Comparison of ENCODE assay signal across 8 cellular contexts in the genomic region with DNA sequence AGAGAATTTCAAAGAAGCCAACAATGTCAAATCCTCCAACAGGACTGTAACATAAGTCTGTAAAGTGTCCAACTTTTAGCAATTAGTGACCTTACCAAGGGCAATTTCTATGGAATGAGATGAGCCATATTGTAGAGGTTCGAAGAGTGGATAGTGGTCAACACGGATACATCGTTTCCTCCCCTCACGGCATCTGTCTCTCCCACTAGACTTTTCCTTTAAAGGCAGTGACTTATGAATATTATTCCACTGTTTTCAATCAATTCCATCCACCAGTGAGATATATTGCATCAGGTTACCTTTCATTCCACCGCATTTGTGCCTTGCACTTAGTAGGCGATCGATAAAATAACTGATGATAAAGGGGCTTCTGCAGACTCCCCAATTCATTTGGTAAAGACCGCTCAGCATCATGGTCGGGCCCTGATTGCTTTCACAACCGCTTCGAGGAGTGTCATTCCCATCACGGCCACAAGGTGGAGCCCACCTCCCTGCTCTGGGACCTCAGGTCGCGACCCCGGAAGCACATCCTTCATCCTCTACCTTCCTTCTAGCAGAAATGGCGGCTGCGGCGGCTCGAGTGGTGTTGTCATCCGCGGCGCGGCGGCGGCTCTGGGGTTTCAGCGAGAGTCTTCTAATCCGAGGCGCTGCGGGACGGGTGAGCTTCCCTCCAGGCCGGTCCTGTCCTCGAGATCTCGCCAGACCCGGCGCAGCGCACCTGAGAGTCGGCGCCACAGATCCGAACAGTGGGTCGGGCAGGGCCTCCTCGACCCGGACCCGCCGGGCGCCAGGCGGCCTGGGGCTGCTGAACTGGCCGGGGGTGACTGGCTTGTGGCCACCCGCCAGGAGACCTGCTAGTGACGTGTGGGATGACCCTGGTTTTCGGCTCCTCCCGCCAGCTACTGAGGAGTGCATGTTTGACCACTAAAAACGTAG. TPM values are rescaled to one million over a fixed set of nuclear protein-coding genes. Genes with fewer than 3 reads are reported as not detected.
DNase-seq lines count a peak whose midpoint lies in the region; ATAC-seq and TF ChIP-seq lines count a peak whose summit lies in the region.

A gene with protein sequence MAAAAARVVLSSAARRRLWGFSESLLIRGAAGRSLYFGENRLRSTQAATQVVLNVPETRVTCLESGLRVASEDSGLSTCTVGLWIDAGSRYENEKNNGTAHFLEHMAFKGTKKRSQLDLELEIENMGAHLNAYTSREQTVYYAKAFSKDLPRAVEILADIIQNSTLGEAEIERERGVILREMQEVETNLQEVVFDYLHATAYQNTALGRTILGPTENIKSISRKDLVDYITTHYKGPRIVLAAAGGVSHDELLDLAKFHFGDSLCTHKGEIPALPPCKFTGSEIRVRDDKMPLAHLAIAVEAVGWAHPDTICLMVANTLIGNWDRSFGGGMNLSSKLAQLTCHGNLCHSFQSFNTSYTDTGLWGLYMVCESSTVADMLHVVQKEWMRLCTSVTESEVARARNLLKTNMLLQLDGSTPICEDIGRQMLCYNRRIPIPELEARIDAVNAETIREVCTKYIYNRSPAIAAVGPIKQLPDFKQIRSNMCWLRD (plus strand): TSS at position 535 of the 936 bp plus-strand sequence. CDS start 25 bp downstream, at position 560.

- WGBS in mesendoderm (ENCODE audit: extremely low coverage, insufficient coverage, low lambda C conversion rate): no CpG with 5 or more reads among the region's 52 CpGs

- no peak within 1 kb of the TSS for H2BK15ac ChIP-seq in mesendoderm (replicated peaks; ENCODE audit: low read depth)

- peak within 1 kb of the TSS; percentile 90 for H4K5ac ChIP-seq in mesendoderm (ENCODE audit: low read length)

- H3K27me3 ChIP-seq in endocrine pancreas (ENCODE audit: control insufficient read depth, insufficient read depth, low read length) (no peaks in the 10 kb centered on the region), mesendoderm (ENCODE audit: insufficient read depth, low read length, poor library complexity) (no peaks in the 10 kb centered on the region)

- H3K4me3 Mint-ChIP-seq in Calu3 (ENCODE audit: low read depth, unreplicated experiment): peak within 1 kb of the TSS; percentile 73
- H3K4me3 Mint-ChIP-seq in activated CD8-positive, alpha-beta memory T cell treated with anti-CD3 and anti-CD28 coated beads, Interleukin-2, amount 10 ng/mL, durations not matched to agents 7 days and 5 days: peak within 1 kb of the TSS; percentile 90

- ATAC-seq in GM21381 (IDR thresholded peaks at IDR 0.05; ENCODE audit: unreplicated experiment): peak; percentile 86
- ATAC-seq in activated CD8-positive, alpha-beta memory T cell treated with anti-CD3 and anti-CD28 coated beads, Interleukin-2, amount 10 ng/mL, durations not matched to agents 7 days and 5 days: peak; percentile 97

- no peaks in the 10 kb centered on the region for H3K9me3 ChIP-seq in endocrine pancreas (ENCODE audit: control insufficient read depth, low read length)

- H3K23ac ChIP-seq in mesendoderm (ENCODE audit: low read length): peak within 1 kb of the TSS; percentile 50

- no peaks in the 10 kb centered on the region for H3K9me3 Mint-ChIP-seq in Calu3 (ENCODE audit: low read depth, unreplicated experiment)
- H3K9me3 Mint-ChIP-seq in activated CD8-positive, alpha-beta memory T cell treated with anti-CD3 and anti-CD28 coated beads, Interleukin-2, amount 10 ng/mL, durations not matched to agents 7 days and 5 days (ENCODE audit: low read depth): no peaks in the 10 kb centered on the region

- peaks cover 14% of the 10 kb centered on the region for H3K36me3 Mint-ChIP-seq in Calu3 (ENCODE audit: insufficient read depth, unreplicated experiment)
- H3K36me3 Mint-ChIP-seq in activated CD8-positive, alpha-beta memory T cell treated with anti-CD3 and anti-CD28 coated beads, Interleukin-2, amount 10 ng/mL, durations not matched to agents 7 days and 5 days: peaks cover 20% of the 10 kb centered on the region

- H2BK120ac ChIP-seq in mesendoderm (ENCODE audit: low read depth, low read length): no peak within 1 kb of the TSS

- H3K4me1 ChIP-seq in endocrine pancreas (ENCODE audit: control insufficient read depth, insufficient read depth, low read length) (peaks cover 14% of the 10 kb centered on the region), mesendoderm (ENCODE audit: control insufficient read depth, low read depth, low read length) (peaks cover 3% of the 10 kb centered on the region)

- TF ChIP-seq CTCF in Calu3 (IDR thresholded peaks at IDR 0.05; ENCODE audit: unreplicated experiment): peak; percentile 81

- intact Hi-C loops in Calu3 (cut with micrococcal nuclease; ENCODE audit: unreplicated experiment): loop anchor here (1.0 kb wide), 1 partner anchor 110 kb away; no protein-coding TSS in a partner anchor

- H3K4me2 ChIP-seq in mesendoderm (ENCODE audit: low read length): peak within 1 kb of the TSS; percentile 39

- no peaks in the 10 kb centered on the region for H3K27me3 Mint-ChIP-seq in Calu3 (ENCODE audit: unreplicated experiment)
- H3K27me3 Mint-ChIP-seq in activated CD8-positive, alpha-beta memory T cell treated with anti-CD3 and anti-CD28 coated beads, Interleukin-2, amount 10 ng/mL, durations not matched to agents 7 days and 5 days: no peaks in the 10 kb centered on the region

- H3K4me3 ChIP-seq in endocrine pancreas (ENCODE audit: control insufficient read depth, insufficient read depth, low read length) (peak within 1 kb of the TSS; percentile 95), mesendoderm (ENCODE audit: low read length) (peak within 1 kb of the TSS; percentile 64)

- peaks cover 2% of the 10 kb centered on the region for H3K79me1 ChIP-seq in mesendoderm (ENCODE audit: low read length)

- H3K79me2 ChIP-seq in mesendoderm (ENCODE audit: control insufficient read depth, insufficient read depth, low read length): peaks cover 13% of the 10 kb centered on the region

- H3K27ac Mint-ChIP-seq in Calu3 (ENCODE audit: unreplicated experiment): peak within 1 kb of the TSS; percentile 33
- peak within 1 kb of the TSS; percentile 91 for H3K27ac Mint-ChIP-seq in activated CD8-positive, alpha-beta memory T cell treated with anti-CD3 and anti-CD28 coated beads, Interleukin-2, amount 10 ng/mL, durations not matched to agents 7 days and 5 days

- H3K56ac ChIP-seq in mesendoderm (ENCODE audit: low read length): peak within 1 kb of the TSS; percentile 94

- H3K4me1 Mint-ChIP-seq in Calu3 (ENCODE audit: low read depth, unreplicated experiment): no peaks in the 10 kb centered on the region
- peaks cover 36% of the 10 kb centered on the region for H3K4me1 Mint-ChIP-seq in activated CD8-positive, alpha-beta memory T cell treated with anti-CD3 and anti-CD28 coated beads, Interleukin-2, amount 10 ng/mL, durations not matched to agents 7 days and 5 days

- DNase-seq in Calu3 (peak; percentile 90), HUDEP-2 (lab: John Stamatoyannopoulos, UW; ENCODE audit: unreplicated experiment in 76 of 76) (peak in 75 of 76 experiments; percentile 16 to 94 (median 84)), NOMO-1 treated with dmso at 0.1 percent for 144 hours (lab: John Stamatoyannopoulos, UW; ENCODE audit: unreplicated experiment) (peak; percentile 37), mesendoderm (peak; percentile 96)
- DNase-seq in activated CD8-positive, alpha-beta memory T cell treated with anti-CD3 and anti-CD28 coated beads, Interleukin-2, amount 10 ng/mL, durations not matched to agents 7 days and 5 days: peak; percentile 98
- peak; percentile 96 for DNase-seq in stimulated activated CD8-positive, alpha-beta memory T cell treated with anti-CD3 and anti-CD28 coated beads, Interleukin-15, amount 100 ng/mL, for 1 hour (ENCODE audit: low read depth)

- H3K9ac ChIP-seq in endocrine pancreas (ENCODE audit: control insufficient read depth, insufficient read depth, low read length) (peak within 1 kb of the TSS; percentile 65), mesendoderm (ENCODE audit: low read length) (peak within 1 kb of the TSS; percentile 74)

- peak within 1 kb of the TSS; percentile 90 for H4K8ac ChIP-seq in mesendoderm (ENCODE audit: low read depth, low read length)

- peak within 1 kb of the TSS; percentile 35 for H3K18ac ChIP-seq in mesendoderm (ENCODE audit: low read length)

- H2AK5ac ChIP-seq in mesendoderm (ENCODE audit: low read length): no peak within 1 kb of the TSS

- TSS peak; percentile 53 for BruUV-seq in Calu3 (replicated peaks; lab: Mats Ljungman, UMichigan)

- CTCF ChIA-PET in Calu3 (lab: Charles Lee): no interaction called here
- CTCF ChIA-PET in activated CD8-positive, alpha-beta memory T cell treated with anti-CD3 and anti-CD28 coated beads, Interleukin-2, amount 10 ng/mL, durations not matched to agents 7 days and 5 days (lab: Charles Lee): interaction anchor here (0.7 to 1.8 kb wide), 10 partner anchors 11 to 117 kb away, joined by 3 to 6 read pairs (median 3); a partner anchor contains a TSS

- H3K36me3 ChIP-seq in endocrine pancreas (ENCODE audit: control insufficient read depth, insufficient read depth, low read length): no peaks in the 10 kb centered on the region
- H3K36me3 ChIP-seq in mesendoderm (ENCODE audit: control insufficient read depth, insufficient read depth, low read length): no peaks in the 10 kb centered on the region

- peak within 1 kb of the TSS; percentile 54 for H3K27ac ChIP-seq in mesendoderm (ENCODE audit: low read depth, low read length)

- no peak within 1 kb of the TSS for H2BK5ac ChIP-seq in mesendoderm (ENCODE audit: low read length)

- H3K4ac ChIP-seq in mesendoderm (ENCODE audit: low read depth, low read length): peak within 1 kb of the TSS; percentile 46

RNA-seq across cellular contexts. Expression of the gene that starts here (rescaled TPM):
- total RNA-seq in Calu3 (2022): 34.2 and 34.4 TPM in 2 replicates
- total RNA-seq in activated CD8-positive, alpha-beta memory T cell treated with anti-CD3 and anti-CD28 coated beads, Interleukin-2, amount 10 ng/mL, durations not matched to agents 7 days and 5 days: 10 to 100 TPM; 58.1 to 69.0 TPM
- 59.0 TPM for polyA plus RNA-seq in mesendoderm (2013, experiment 1 of 2)
- polyA plus RNA-seq in mesendoderm (2013, experiment 2 of 2): 60.1 TPM

Comparison
In these comparisons a context has a peak if more than half of its experiments do, and no peak if none do; other contexts are left out.
1. Peak in every context shown above with its lines: DNase-seq, ATAC-seq, H3K4me3 ChIP-seq and H3K27ac ChIP-seq.
2. DNase-seq: peak in every context shown above with its lines; median percentile 98 in activated CD8-positive, alpha-beta memory T cell treated with anti-CD3 and anti-CD28 coated beads, Interleukin-2, amount 10 ng/mL, durations not matched to agents 7 days and 5 days; 96 in mesendoderm; 96 in stimulated activated CD8-positive, alpha-beta memory T cell treated with anti-CD3 and anti-CD28 coated beads, Interleukin-15, amount 100 ng/mL, for 1 hour; 90 in Calu3; 84 in HUDEP-2; 37 in NOMO-1 treated with dmso at 0.1 percent for 144 hours.